1 cellular context compared by ENCODE assay signal in genomic region chr14:105301103-105301914, GRCh38.
A peak's percentile ranks its signal among the peaks of the same experiment; 100 is the strongest.
TF ChIP-seq lines count a peak whose summit lies in the region.

No MANE protein-coding gene starts in this region.

TF ChIP-seq in H1, 55 proteins besides CTCF, POLR2A, EP300 and RAD21:
- no peak for TF ChIP-seq RFX5 (IDR thresholded peaks at IDR 0.05; ENCODE audit: borderline replicate concordance, low read depth, low read length)
- TF ChIP-seq HDAC2 (IDR thresholded peaks at IDR 0.05; ENCODE audit: borderline replicate concordance in 1 of 2, low read depth in 2 of 2, low read length in 2 of 2) = no peak
- no peak for TF ChIP-seq SIX5 (IDR thresholded peaks at IDR 0.05; ENCODE audit: low read depth, low read length)
- TF ChIP-seq, protein P1, sequence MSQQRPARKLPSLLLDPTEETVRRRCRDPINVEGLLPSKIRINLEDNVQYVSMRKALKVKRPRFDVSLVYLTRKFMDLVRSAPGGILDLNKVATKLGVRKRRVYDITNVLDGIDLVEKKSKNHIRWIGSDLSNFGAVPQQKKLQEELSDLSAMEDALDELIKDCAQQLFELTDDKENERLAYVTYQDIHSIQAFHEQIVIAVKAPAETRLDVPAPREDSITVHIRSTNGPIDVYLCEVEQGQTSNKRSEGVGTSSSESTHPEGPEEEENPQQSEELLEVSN (IDR thresholded peaks at IDR 0.05) = peak; percentile 84
- TF ChIP-seq JUN (IDR thresholded peaks at IDR 0.05; ENCODE audit: low read depth, low read length) = 0 out of 2 replicates have a peak, but pooled peaks have one; percentile 26
- TF ChIP-seq TEAD4 (IDR thresholded peaks at IDR 0.05; ENCODE audit: low read depth, low read length) = no peak
- no peak for TF ChIP-seq JUND (IDR thresholded peaks at IDR 0.05; ENCODE audit: low read length)
- TF ChIP-seq KDM4A (IDR thresholded peaks at IDR 0.05; ENCODE audit: low read depth, low read length, severe bottlenecking) = peak; percentile 83
- peak; percentile 65 for TF ChIP-seq ASH2L (IDR thresholded peaks at IDR 0.05; ENCODE audit: low read length)
- TF ChIP-seq SIN3A (conservative IDR thresholded peaks at IDR 0.05 in 1 of 2, IDR thresholded peaks at IDR 0.05 in 1 of 2; ENCODE audit: low read depth in 1 of 2, low read length in 2 of 2) = 0 out of 4 replicates have a peak, but pooled peaks of 1 of the 2 experiments have one; percentile 4
- 0 out of 2 replicates have a peak, but pooled peaks have one; percentile 6 for TF ChIP-seq TAF1 (IDR thresholded peaks at IDR 0.05; ENCODE audit: low read depth, low read length)
- TF ChIP-seq, protein P2, sequence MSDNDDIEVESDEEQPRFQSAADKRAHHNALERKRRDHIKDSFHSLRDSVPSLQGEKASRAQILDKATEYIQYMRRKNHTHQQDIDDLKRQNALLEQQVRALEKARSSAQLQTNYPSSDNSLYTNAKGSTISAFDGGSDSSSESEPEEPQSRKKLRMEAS (IDR thresholded peaks at IDR 0.05) = no peak
- TF ChIP-seq CHD1 (IDR thresholded peaks at IDR 0.05; ENCODE audit: low read depth, low read length) = no peak
- no peak for TF ChIP-seq EGR1 (IDR thresholded peaks at IDR 0.05; ENCODE audit: borderline replicate concordance, low read depth, low read length)
- no peak for TF ChIP-seq POU5F1 (IDR thresholded peaks at IDR 0.05; ENCODE audit: low read depth, low read length)
- no peak for TF ChIP-seq TCF12 (IDR thresholded peaks at IDR 0.05; ENCODE audit: low read depth, low read length)
- TF ChIP-seq SRF (IDR thresholded peaks at IDR 0.05; ENCODE audit: low read depth, low read length) = no peak
- TF ChIP-seq SP4 (IDR thresholded peaks at IDR 0.05; ENCODE audit: low read length) = no peak; the same call in 1 of the 2 replicates
- no peak for TF ChIP-seq KDM5A (IDR thresholded peaks at IDR 0.05; ENCODE audit: low read length)
- no peak for TF ChIP-seq RXRA (IDR thresholded peaks at IDR 0.05; ENCODE audit: insufficient read depth, low read depth, low read length)
- no peak; the same call in 1 of the 2 replicates for TF ChIP-seq KDM1A (IDR thresholded peaks at IDR 0.05; ENCODE audit: borderline replicate concordance, low read length)
- TF ChIP-seq CREB1 (IDR thresholded peaks at IDR 0.05) = peak; percentile 31; the same call in 1 of the 2 replicates
- TF ChIP-seq SP2 (IDR thresholded peaks at IDR 0.05; ENCODE audit: low read length) = no peak
